ENCODE assay signal across 14 cellular contexts in genomic region chr2:128369126-128369555, GRCh38. TPM values are rescaled to one million over a fixed set of nuclear protein-coding genes. Genes with fewer than 3 reads are reported as not detected.
DNase-seq lines count a peak whose midpoint lies in the region; ATAC-seq and TF ChIP-seq lines count a peak whose summit lies in the region.
"Had no signal": no experiment of that assay in that cellular context is flagged by ENCODE, and none has a peak within 500 bp of the region (broad histone marks: within the 10 kb centered on the region; RNA-seq: fewer than 3 reads in every experiment).

No MANE protein-coding gene starts in this region.

- no peak overlapping the region for H2AK5ac ChIP-seq in mesendoderm (ENCODE audit: low read length)

- H3K36me3 Mint-ChIP-seq in endodermal cell (ENCODE audit: low read depth), result peaks cover 7% of the 10 kb centered on the region
- H3K36me3 Mint-ChIP-seq in T-helper 17 cell (ENCODE audit: low read depth), result no peaks in the 10 kb centered on the region

- H3K4me1 ChIP-seq in left ventricle myocardium inferior (no peaks in the 10 kb centered on the region), endodermal cell (ENCODE audit: control insufficient read depth, insufficient read depth, low read length) (no peaks in the 10 kb centered on the region), mesendoderm (ENCODE audit: control insufficient read depth, low read depth, low read length) (peaks cover 2% of the 10 kb centered on the region), upper lobe of right lung (peaks cover 21% of the 10 kb centered on the region)
- H3K4me1 ChIP-seq: uterus had no signal

- peak; percentile 61 for DNase-seq in Right ventricle myocardium superior
- no peak for DNase-seq in left ventricle myocardium inferior
- peak; percentile 63 for DNase-seq in endodermal cell
- peak; percentile 31 for DNase-seq in mesendoderm
- DNase-seq in upper lobe of right lung, result peak; percentile 61
- no peak for DNase-seq in T-helper 17 cell
- no peak for DNase-seq in NCI-H2107 treated with DMSO at 0.1 percent for 48 hours (lab: John Stamatoyannopoulos, UW; ENCODE audit: unreplicated experiment)
- no peak for DNase-seq in omental fat pad (ENCODE audit: low spot score)
- DNase-seq: activated naive CD8-positive, alpha-beta T cell treated with anti-CD3 and anti-CD28 coated beads, Interleukin-2, amount 50 U/mL, for 24 hours; DMS79 treated with DMSO at 0.1 percent for 48 hours; effector memory CD4-positive, alpha-beta T cell; SIG-M5 had no signal

- H3K79me2 ChIP-seq in mesendoderm (ENCODE audit: control insufficient read depth, insufficient read depth, low read length), result no peaks in the 10 kb centered on the region

- no peaks in the 10 kb centered on the region for H3K27me3 Mint-ChIP-seq in endodermal cell (ENCODE audit: insufficient read depth)
- H3K27me3 Mint-ChIP-seq in T-helper 17 cell, result peaks cover 16% of the 10 kb centered on the region

- no peaks in the 10 kb centered on the region for H3K36me3 ChIP-seq in left ventricle myocardium inferior
- no peaks in the 10 kb centered on the region for H3K36me3 ChIP-seq in endodermal cell (ENCODE audit: control insufficient read depth, insufficient read depth, low read length)
- H3K36me3 ChIP-seq in mesendoderm (ENCODE audit: control insufficient read depth, insufficient read depth, low read length), result no peaks in the 10 kb centered on the region
- no peaks in the 10 kb centered on the region for H3K36me3 ChIP-seq in upper lobe of right lung
- H3K36me3 ChIP-seq: uterus had no signal

- TF ChIP-seq CTCF in left ventricle myocardium inferior (IDR thresholded peaks at IDR 0.05; ENCODE audit: borderline replicate concordance) (no peak), endodermal cell (conservative IDR thresholded peaks at IDR 0.05) (no peak), upper lobe of right lung (IDR thresholded peaks at IDR 0.05) (no peak), omental fat pad (IDR thresholded peaks at IDR 0.05) (no peak)

- H3K27ac Mint-ChIP-seq in endodermal cell (no peak overlapping the region), T-helper 17 cell (no peak overlapping the region)
- H3K27ac Mint-ChIP-seq: activated naive CD8-positive, alpha-beta T cell treated with anti-CD3 and anti-CD28 coated beads, Interleukin-2, amount 50 U/mL, for 24 hours had no signal

- no peak overlapping the region for H4K5ac ChIP-seq in mesendoderm (ENCODE audit: low read length)

- H4K8ac ChIP-seq in mesendoderm (ENCODE audit: low read depth, low read length), result no peak overlapping the region

- no peak overlapping the region for H3K4ac ChIP-seq in mesendoderm (ENCODE audit: low read depth, low read length)

- no peak overlapping the region for H2BK15ac ChIP-seq in mesendoderm (replicated peaks; ENCODE audit: low read depth)

- H3K4me1 Mint-ChIP-seq in endodermal cell, result no peaks in the 10 kb centered on the region
- H3K4me1 Mint-ChIP-seq in T-helper 17 cell, result peaks cover 4% of the 10 kb centered on the region

- H3K27me3 ChIP-seq in left ventricle myocardium inferior (ENCODE audit: low read depth), result no peaks in the 10 kb centered on the region
- H3K27me3 ChIP-seq in endodermal cell (ENCODE audit: control insufficient read depth, insufficient read depth, low read length, poor library complexity, severe bottlenecking), result no peaks in the 10 kb centered on the region
- H3K27me3 ChIP-seq in mesendoderm (ENCODE audit: insufficient read depth, low read length, poor library complexity), result no peaks in the 10 kb centered on the region
- H3K27me3 ChIP-seq in upper lobe of right lung, result no peaks in the 10 kb centered on the region
- H3K27me3 ChIP-seq: uterus had no signal

- intact Hi-C loops in Right ventricle myocardium superior (cut with DNase I), result no loop called here
- intact Hi-C loops in left ventricle myocardium inferior (cut with micrococcal nuclease), result no loop called here
- intact Hi-C loops in upper lobe of right lung (cut with DNase I), result no loop called here

- H3K4me2 ChIP-seq in mesendoderm (ENCODE audit: low read length), result no peak overlapping the region

- no peak overlapping the region for H3K56ac ChIP-seq in mesendoderm (ENCODE audit: low read length)

- no peaks in the 10 kb centered on the region for H3K9me3 ChIP-seq in left ventricle myocardium inferior (replicated peaks)
- no peaks in the 10 kb centered on the region for H3K9me3 ChIP-seq in endodermal cell (ENCODE audit: control insufficient read depth, low read length)
- H3K9me3 ChIP-seq in upper lobe of right lung, result no peaks in the 10 kb centered on the region
- no peaks in the 10 kb centered on the region for H3K9me3 ChIP-seq in T-helper 17 cell (ENCODE audit: control insufficient read depth, low read length, poor library complexity, severe bottlenecking)
- H3K9me3 ChIP-seq: uterus had no signal

- no peak overlapping the region for H3K23ac ChIP-seq in mesendoderm (ENCODE audit: low read length)

- 60 to 75% methylated on average over 4 to 12 of the region's 12 CpGs for WGBS in endodermal cell (ENCODE audit: insufficient coverage in 1 of 2, insufficient read length in 1 of 2), 2 experiments
- WGBS in mesendoderm (ENCODE audit: extremely low coverage, insufficient coverage, low lambda C conversion rate), result no CpG with 5 or more reads among the region's 12 CpGs

- H3K4me3 ChIP-seq in left ventricle myocardium inferior (no peak overlapping the region), endodermal cell (ENCODE audit: low read length) (no peak overlapping the region), mesendoderm (ENCODE audit: low read length) (no peak overlapping the region), upper lobe of right lung (no peak overlapping the region)
- H3K4me3 ChIP-seq: uterus had no signal

- H2BK120ac ChIP-seq in mesendoderm (ENCODE audit: low read depth, low read length), result no peak overlapping the region

- ATAC-seq in Right ventricle myocardium superior (ENCODE audit: poor library complexity) (peak; percentile 49), upper lobe of right lung (no peak), T-helper 17 cell (no peak), omental fat pad (ENCODE audit: low FRiP score) (no peak)
- ATAC-seq: activated naive CD8-positive, alpha-beta T cell treated with anti-CD3 and anti-CD28 coated beads, Interleukin-2, amount 50 U/mL, for 24 hours had no signal

- H3K9ac ChIP-seq in endodermal cell (ENCODE audit: extremely low read depth, low read length, poor library complexity, severe bottlenecking) (no peak overlapping the region), mesendoderm (ENCODE audit: low read length) (no peak overlapping the region)

- H3K9me3 Mint-ChIP-seq in endodermal cell, result peaks cover 20% of the 10 kb centered on the region
- H3K9me3 Mint-ChIP-seq: activated naive CD8-positive, alpha-beta T cell treated with anti-CD3 and anti-CD28 coated beads, Interleukin-2, amount 50 U/mL, for 24 hours had no signal

- no peak overlapping the region for H3K18ac ChIP-seq in mesendoderm (ENCODE audit: low read length)

- no peak overlapping the region for H2BK5ac ChIP-seq in mesendoderm (ENCODE audit: low read length)

- H3K79me1 ChIP-seq in mesendoderm (ENCODE audit: low read length), result no peaks in the 10 kb centered on the region

- H3K27ac ChIP-seq in left ventricle myocardium inferior (replicated peaks), result no peak overlapping the region
- peak overlapping the region; percentile 99 for H3K27ac ChIP-seq in endodermal cell (ENCODE audit: low read depth, low read length)
- no peak overlapping the region for H3K27ac ChIP-seq in mesendoderm (ENCODE audit: low read depth, low read length)
- peak overlapping the region; percentile 47 for H3K27ac ChIP-seq in upper lobe of right lung
- H3K27ac ChIP-seq: VCaP had no signal

- H3K4me3 Mint-ChIP-seq in endodermal cell (no peak overlapping the region), T-helper 17 cell (no peak overlapping the region)
- H3K4me3 Mint-ChIP-seq: activated naive CD8-positive, alpha-beta T cell treated with anti-CD3 and anti-CD28 coated beads, Interleukin-2, amount 50 U/mL, for 24 hours had no signal

RNA-seq across cellular contexts. Expression of gene HS6ST1, which starts 50.5 kb away (rescaled TPM):
- total RNA-seq in Right ventricle myocardium superior (35.1 TPM), left ventricle myocardium inferior (26.7 TPM), endodermal cell (100 to 1,000 TPM in 1 of 2 donors, 10 to 100 TPM in 1; 93.0 to 106 TPM), upper lobe of right lung (33.2 TPM), T-helper 17 cell (10 to 100 TPM; 12.5 to 12.9 TPM), omental fat pad (10 to 100 TPM; 17.8 to 28.9 (median 24.3) TPM)
- polyA plus RNA-seq in endodermal cell (2013, experiment 1 of 2), result 81.5 TPM
- 79.0 TPM for polyA plus RNA-seq in endodermal cell (2013, experiment 2 of 2)
- polyA plus RNA-seq in mesendoderm (2013, experiment 1 of 2), result 29.4 TPM
- 29.5 TPM for polyA plus RNA-seq in mesendoderm (2013, experiment 2 of 2)

Comparison
In these comparisons a context has a peak if more than half of its experiments do, and no peak if none do; other contexts are left out.
1. DNase-seq: peak in Right ventricle myocardium superior (single experiment), endodermal cell (single experiment), mesendoderm (single experiment) and upper lobe of right lung (single experiment); none in left ventricle myocardium inferior (single experiment), T-helper 17 cell (0 of 3), NCI-H2107 treated with DMSO at 0.1 percent for 48 hours (single experiment) and omental fat pad (single experiment).
2. H3K27ac ChIP-seq: peak in endodermal cell (single experiment) and upper lobe of right lung (single experiment); none in left ventricle myocardium inferior (single experiment) and mesendoderm (single experiment).